Comparison of ENCODE assay signal across 9 cellular contexts in genomic region chr12:122646568-122647220, GRCh38. TPM values are rescaled to one million over a fixed set of nuclear protein-coding genes. Genes with fewer than 3 reads are reported as not detected.
DNase-seq lines count a peak whose midpoint lies in the region; ATAC-seq and TF ChIP-seq lines count a peak whose summit lies in the region.
"Had no signal": no experiment of that assay in that cellular context is flagged by ENCODE, and none has a peak within 500 bp of the region (broad histone marks: within the 10 kb centered on the region; RNA-seq: fewer than 3 reads in every experiment).

No MANE protein-coding gene starts in this region.

- peak overlapping the region; percentile 44 for H3K4me3 Mint-ChIP-seq in activated T-helper 2 cell treated with anti-CD3 and anti-CD28 coated beads, Interferon-gamma antibody, Interleukin-2, Interleukin-4, amounts not matched to agents 10 μg/mL and 5 μg/mL and 100 μg/mL, durations not matched to agents 14 hours and 24 hours and 36 hours (ENCODE audit: low read depth)

- in situ Hi-C loops in gastrocnemius medialis (cut with MboI; ENCODE audit: low sequenced_read_pairs in 4 of 4): no loop called here

- H3K36me3 Mint-ChIP-seq in activated T-helper 2 cell treated with anti-CD3 and anti-CD28 coated beads, Interferon-gamma antibody, Interleukin-2, Interleukin-4, amounts not matched to agents 10 μg/mL and 5 μg/mL and 100 μg/mL, durations not matched to agents 14 hours and 24 hours and 36 hours (ENCODE audit: low read depth): peaks cover 9% of the 10 kb centered on the region

- ATAC-seq in GM18498 (IDR thresholded peaks at IDR 0.05; ENCODE audit: unreplicated experiment) (peak; percentile 85), HG02610 (IDR thresholded peaks at IDR 0.05; ENCODE audit: unreplicated experiment) (peak; percentile 90), sciatic nerve (peak; percentile 44), gastrocnemius medialis (no peak)

- DNase-seq in NOMO-1 treated with DMSO at 0.1 percent for 48 hours (lab: John Stamatoyannopoulos, UW; ENCODE audit: unreplicated experiment) (peak; percentile 99), sciatic nerve (ENCODE audit: low spot score) (peak; percentile 52), HuH-7 (ENCODE audit: low spot score) (no peak), gastrocnemius medialis (no peak), NCI-H146 (lab: John Stamatoyannopoulos, UW) (no peak)
- peak; percentile 39 for DNase-seq in activated T-helper 2 cell treated with anti-CD3 and anti-CD28 coated beads, Interferon-gamma antibody, Interleukin-2, Interleukin-4, amounts not matched to agents 10 μg/mL and 5 μg/mL and 100 μg/mL, durations not matched to agents 14 hours and 24 hours and 36 hours (ENCODE audit: low spot score)

- peak overlapping the region; percentile 60 for H3K27ac Mint-ChIP-seq in activated T-helper 2 cell treated with anti-CD3 and anti-CD28 coated beads, Interferon-gamma antibody, Interleukin-2, Interleukin-4, amounts not matched to agents 10 μg/mL and 5 μg/mL and 100 μg/mL, durations not matched to agents 14 hours and 24 hours and 36 hours

- H3K27ac ChIP-seq in gastrocnemius medialis: no peak overlapping the region
- H3K27ac ChIP-seq: parathyroid adenoma had no signal

- TF ChIP-seq CTCF in gastrocnemius medialis (IDR thresholded peaks at IDR 0.05 in 4 of 5, conservative IDR thresholded peaks at IDR 0.05 in 1 of 5): no peak

- no peaks in the 10 kb centered on the region for H3K27me3 ChIP-seq in gastrocnemius medialis

- H3K9me3 ChIP-seq in gastrocnemius medialis: no peaks in the 10 kb centered on the region

- intact Hi-C loops in activated T-helper 2 cell treated with anti-CD3 and anti-CD28 coated beads, Interferon-gamma antibody, Interleukin-2, Interleukin-4, amounts not matched to agents 10 μg/mL and 5 μg/mL and 100 μg/mL, durations not matched to agents 14 hours and 24 hours and 36 hours (cut with micrococcal nuclease): loop anchor here (1.0 to 2.0 kb wide), 3 partner anchors 74 to 119 kb away; partner anchors contain the start of gene KNTC1
- intact Hi-C loops in sciatic nerve (cut with DNase I): no loop called here
- intact Hi-C loops in gastrocnemius medialis (cut with DNase I; ENCODE audit: low total_unique reads): no loop called here

- no peaks in the 10 kb centered on the region for H3K4me1 ChIP-seq in gastrocnemius medialis

- TF ChIP-seq POLR2A in gastrocnemius medialis (IDR thresholded peaks at IDR 0.05): no peak

- no peaks in the 10 kb centered on the region for H3K9me3 Mint-ChIP-seq in activated T-helper 2 cell treated with anti-CD3 and anti-CD28 coated beads, Interferon-gamma antibody, Interleukin-2, Interleukin-4, amounts not matched to agents 10 μg/mL and 5 μg/mL and 100 μg/mL, durations not matched to agents 14 hours and 24 hours and 36 hours

- H3K4me1 Mint-ChIP-seq in activated T-helper 2 cell treated with anti-CD3 and anti-CD28 coated beads, Interferon-gamma antibody, Interleukin-2, Interleukin-4, amounts not matched to agents 10 μg/mL and 5 μg/mL and 100 μg/mL, durations not matched to agents 14 hours and 24 hours and 36 hours (ENCODE audit: low read depth): peaks cover 14% of the 10 kb centered on the region

- H3K36me3 ChIP-seq in gastrocnemius medialis: no peaks in the 10 kb centered on the region

- no peak overlapping the region for H3K4me3 ChIP-seq in gastrocnemius medialis

- no peaks in the 10 kb centered on the region for H3K27me3 Mint-ChIP-seq in activated T-helper 2 cell treated with anti-CD3 and anti-CD28 coated beads, Interferon-gamma antibody, Interleukin-2, Interleukin-4, amounts not matched to agents 10 μg/mL and 5 μg/mL and 100 μg/mL, durations not matched to agents 14 hours and 24 hours and 36 hours (ENCODE audit: low read depth)

RNA-seq across cellular contexts. Expression of gene HCAR2, which starts 56.5 kb away (rescaled TPM):
- 0.16 TPM in 2 replicates for total RNA-seq in activated T-helper 2 cell treated with anti-CD3 and anti-CD28 coated beads, Interferon-gamma antibody, Interleukin-2, Interleukin-4, amounts not matched to agents 10 μg/mL and 5 μg/mL and 100 μg/mL, durations not matched to agents 14 hours and 24 hours and 36 hours
- 2.6 TPM for total RNA-seq in sciatic nerve
- total RNA-seq in gastrocnemius medialis: under 1 TPM in 1 of 4 donors, not detected in 3; 0.18 TPM

Comparison
In these comparisons a context has a peak if more than half of its experiments do, and no peak if none do; other contexts are left out.
1. ATAC-seq: peak in GM18498 (single experiment), HG02610 (single experiment) and sciatic nerve (single experiment); none in gastrocnemius medialis (0 of 2).
2. DNase-seq: peak in NOMO-1 treated with DMSO at 0.1 percent for 48 hours (single experiment), activated T-helper 2 cell treated with anti-CD3 and anti-CD28 coated beads, Interferon-gamma antibody, Interleukin-2, Interleukin-4, amounts not matched to agents 10 μg/mL and 5 μg/mL and 100 μg/mL, durations not matched to agents 14 hours and 24 hours and 36 hours (single experiment) and sciatic nerve (single experiment); none in HuH-7 (single experiment), gastrocnemius medialis (0 of 2) and NCI-H146 (single experiment).